ENCODE assay signal across 8 cellular contexts in genomic region chr3:197734667-197735318, GRCh38. TPM values are rescaled to one million over a fixed set of nuclear protein-coding genes. Genes with fewer than 3 reads are reported as not detected.
DNase-seq lines count a peak whose midpoint lies in the region; ATAC-seq lines count a peak whose summit lies in the region.

No MANE protein-coding gene starts in this region.

- H3K27me3 Mint-ChIP-seq in activated CD4-positive, alpha-beta T cell treated with anti-CD3 and anti-CD28 coated beads, Interleukin-2, amount 10 ng/mL, durations not matched to agents 24 days and 14 days: no peaks in the 10 kb centered on the region

- H3K4me1 Mint-ChIP-seq in activated CD4-positive, alpha-beta T cell treated with anti-CD3 and anti-CD28 coated beads, Interleukin-2, amount 10 ng/mL, durations not matched to agents 24 days and 14 days: peaks cover 38% of the 10 kb centered on the region

- H3K4me3 ChIP-seq in skeletal muscle satellite cell (ENCODE audit: low read length): no peak overlapping the region

- no peaks in the 10 kb centered on the region for H3K36me3 ChIP-seq in skeletal muscle satellite cell (ENCODE audit: insufficient read depth, low read length)

- no peaks in the 10 kb centered on the region for H3K9me3 ChIP-seq in skeletal muscle satellite cell (replicated peaks; ENCODE audit: low read length)

- H3K4me1 ChIP-seq in skeletal muscle satellite cell (ENCODE audit: control insufficient read depth, insufficient read depth, low read length): peaks cover 17% of the 10 kb centered on the region

- peak overlapping the region; percentile 0 for H3K4me2 ChIP-seq in skeletal muscle satellite cell (ENCODE audit: low read length)

- no peak overlapping the region for H3K27ac Mint-ChIP-seq in activated CD4-positive, alpha-beta T cell treated with anti-CD3 and anti-CD28 coated beads, Interleukin-2, amount 10 ng/mL, durations not matched to agents 24 days and 14 days

- no peak for DNase-seq in activated CD4-positive, alpha-beta T cell treated with anti-CD3 and anti-CD28 coated beads, Interleukin-2, amount 10 ng/mL, durations not matched to agents 24 days and 14 days
- no peak for DNase-seq in activated CD4-positive, alpha-beta T cell treated with anti-CD3 and anti-CD28 coated beads for 1 hour
- DNase-seq in SKM-1 (lab: John Stamatoyannopoulos, UW; ENCODE audit: unreplicated experiment) (peak; percentile 41), DMS 273 treated with DMSO at 0.1 percent for 48 hours (lab: John Stamatoyannopoulos, UW) (no peak), putamen (ENCODE audit: low spot score) (no peak), activated gamma-delta T cell (lab: John Stamatoyannopoulos, UW) (no peak)

- no peaks in the 10 kb centered on the region for H3K27me3 ChIP-seq in skeletal muscle satellite cell (ENCODE audit: control insufficient read depth, insufficient read depth, low read length)

- no peak overlapping the region for H3K9ac ChIP-seq in skeletal muscle satellite cell (ENCODE audit: low read depth, low read length)

- peaks cover 2% of the 10 kb centered on the region for H3K36me3 Mint-ChIP-seq in activated CD4-positive, alpha-beta T cell treated with anti-CD3 and anti-CD28 coated beads, Interleukin-2, amount 10 ng/mL, durations not matched to agents 24 days and 14 days (ENCODE audit: low read depth)

- peak; percentile 41 for ATAC-seq in HG02943 (IDR thresholded peaks at IDR 0.05; ENCODE audit: low read depth, unreplicated experiment)

- intact Hi-C loops in activated CD4-positive, alpha-beta T cell treated with anti-CD3 and anti-CD28 coated beads, Interleukin-2, amount 10 ng/mL, durations not matched to agents 24 days and 14 days (cut with micrococcal nuclease): loop anchor here (5.0 to 10.0 kb wide), 2 partner anchors 68 to 220 kb away; partner anchors contain the start of gene RPL35A

- H3K4me3 Mint-ChIP-seq in activated CD4-positive, alpha-beta T cell treated with anti-CD3 and anti-CD28 coated beads, Interleukin-2, amount 10 ng/mL, durations not matched to agents 24 days and 14 days: peak overlapping the region; percentile 34

- H3K9me3 Mint-ChIP-seq in activated CD4-positive, alpha-beta T cell treated with anti-CD3 and anti-CD28 coated beads, Interleukin-2, amount 10 ng/mL, durations not matched to agents 24 days and 14 days: no peaks in the 10 kb centered on the region

RNA-seq across cellular contexts. Expression of gene RUBCN, which starts 1.9 kb away (rescaled TPM):
- 38.8 and 41.0 TPM in 2 replicates for total RNA-seq in activated CD4-positive, alpha-beta T cell treated with anti-CD3 and anti-CD28 coated beads, Interleukin-2, amount 10 ng/mL, durations not matched to agents 24 days and 14 days
- 13.2 and 13.8 TPM in 2 replicates for total RNA-seq in skeletal muscle satellite cell (2012; rRNA removed)

RNA-seq across cellular contexts. Expression of gene FYTTD1, which starts 14.9 kb away (rescaled TPM):
- 53.2 and 56.8 TPM in 2 replicates for total RNA-seq in activated CD4-positive, alpha-beta T cell treated with anti-CD3 and anti-CD28 coated beads, Interleukin-2, amount 10 ng/mL, durations not matched to agents 24 days and 14 days
- 23.8 and 34.5 TPM in 2 replicates for total RNA-seq in skeletal muscle satellite cell (2012; rRNA removed)

RNA-seq across cellular contexts. Expression of gene LRCH3, which starts 56.3 kb away (rescaled TPM):
- 54.7 and 56.4 TPM in 2 replicates for total RNA-seq in activated CD4-positive, alpha-beta T cell treated with anti-CD3 and anti-CD28 coated beads, Interleukin-2, amount 10 ng/mL, durations not matched to agents 24 days and 14 days
- total RNA-seq in skeletal muscle satellite cell (2012; rRNA removed): 32.4 and 95.0 TPM in 2 replicates
